ENCODE assay signal across 10 cellular contexts in the genomic region with DNA sequence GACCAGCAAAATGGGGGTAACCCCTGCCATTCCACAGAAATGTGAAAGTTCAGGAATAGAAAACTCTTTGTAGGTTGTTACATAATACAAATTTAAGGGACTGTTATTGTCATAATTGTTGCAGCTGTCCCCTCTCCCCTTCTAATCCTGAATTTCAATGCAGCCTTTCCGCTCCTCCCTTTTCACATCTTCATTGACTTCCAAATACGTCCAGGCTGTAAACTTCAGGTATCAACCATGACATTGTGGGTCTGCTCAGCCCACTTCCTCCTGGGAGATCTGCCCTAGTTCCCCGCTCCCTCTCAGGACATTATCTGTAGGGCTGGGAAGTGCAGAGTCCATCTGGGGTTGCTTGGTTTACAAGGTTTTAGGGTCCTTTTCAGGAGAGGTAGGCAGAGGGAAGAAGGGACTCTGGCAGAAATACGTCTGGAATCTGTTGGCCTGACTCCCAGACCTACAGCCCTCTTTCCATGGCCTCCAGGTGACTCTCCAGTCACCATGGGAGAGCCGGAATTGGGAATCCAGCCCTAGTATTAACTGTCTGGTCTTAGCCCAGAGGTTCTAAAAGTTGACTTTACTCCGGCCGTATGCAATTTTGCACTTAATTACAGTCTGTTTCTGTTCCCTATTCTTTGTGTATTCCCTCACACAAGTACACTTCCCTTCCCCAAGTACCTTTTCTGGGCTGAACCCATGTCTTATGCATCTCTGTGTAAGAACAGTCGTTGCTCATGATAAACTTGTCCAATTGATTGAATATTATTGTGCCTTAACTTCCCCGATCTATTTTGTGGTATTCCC. TPM values are rescaled to one million over a fixed set of nuclear protein-coding genes. Genes with fewer than 3 reads are reported as not detected.
DNase-seq lines count a peak whose midpoint lies in the region; ATAC-seq and TF ChIP-seq lines count a peak whose summit lies in the region.
"Had no signal": no experiment of that assay in that cellular context is flagged by ENCODE, and none has a peak within 500 bp of the region (broad histone marks: within the 10 kb centered on the region; RNA-seq: fewer than 3 reads in every experiment).

No MANE protein-coding gene starts in this region.

- peak overlapping the region; percentile 74; the same call in 1 of the 2 replicates for H3K4me2 ChIP-seq in GM23338

- H3K27me3 Mint-ChIP-seq in GM23338 (ENCODE audit: insufficient read depth, low read depth, poor library complexity): peaks cover 25% of the 10 kb centered on the region
- H3K27me3 Mint-ChIP-seq in activated T-helper 17 cell treated with anti-CD3 and anti-CD28 coated beads, Interleukin-2, amount 50 U/mL, for 72 hours: no peaks in the 10 kb centered on the region

- H3K36me3 ChIP-seq in GM23338 (ENCODE audit: insufficient read depth) (no peaks in the 10 kb centered on the region), muscle layer of duodenum (ENCODE audit: control insufficient read depth in 1 of 2, insufficient read depth in 2 of 2, low read length in 2 of 2) (no peaks in the 10 kb centered on the region)

- H2AFZ ChIP-seq in GM23338: peak overlapping the region; percentile 89; the same call in 1 of the 2 replicates

- peak overlapping the region; percentile 66 for H3K4me3 Mint-ChIP-seq in GM23338
- peak overlapping the region; percentile 94 for H3K4me3 Mint-ChIP-seq in activated T-helper 17 cell treated with anti-CD3 and anti-CD28 coated beads, Interleukin-2, amount 50 U/mL, for 72 hours

- ATAC-seq in GM23338 (no peak), GM19351 (IDR thresholded peaks at IDR 0.05; ENCODE audit: unreplicated experiment) (no peak), GM19324 (IDR thresholded peaks at IDR 0.05; ENCODE audit: low FRiP score, unreplicated experiment) (no peak)
- no peak for ATAC-seq in activated T-helper 17 cell treated with anti-CD3 and anti-CD28 coated beads, Interleukin-2, amount 50 U/mL, for 72 hours (replicated peaks)

- H3K9me3 Mint-ChIP-seq in GM23338: no peaks in the 10 kb centered on the region; the same call in 1 of the 3 replicates
- no peaks in the 10 kb centered on the region for H3K9me3 Mint-ChIP-seq in activated T-helper 17 cell treated with anti-CD3 and anti-CD28 coated beads, Interleukin-2, amount 50 U/mL, for 72 hours

- H3K4me1 Mint-ChIP-seq in GM23338: peaks cover 11% of the 10 kb centered on the region
- H3K4me1 Mint-ChIP-seq in activated T-helper 17 cell treated with anti-CD3 and anti-CD28 coated beads, Interleukin-2, amount 50 U/mL, for 72 hours: peaks cover 37% of the 10 kb centered on the region

- H3K4me3 ChIP-seq in GM23338 (peak overlapping the region; percentile 53; the same call in 1 of the 2 replicates), muscle layer of duodenum (ENCODE audit: low read depth in 1 of 2, low read length in 2 of 2) (peak overlapping the region; percentile 40 to 84)

- no peaks in the 10 kb centered on the region for H4K20me1 ChIP-seq in GM23338 (replicated peaks; ENCODE audit: insufficient read depth)

- no peaks in the 10 kb centered on the region for H3K79me2 ChIP-seq in GM23338 (replicated peaks; ENCODE audit: insufficient read depth)

- no peak for TF ChIP-seq CTCF in 22Rv1 (IDR thresholded peaks at IDR 0.05)
- no peak for TF ChIP-seq CTCF in GM23338 (conservative IDR thresholded peaks at IDR 0.05; ENCODE audit: low read depth in 2 of 2)
- TF ChIP-seq CTCF in GM20000 (IDR thresholded peaks at IDR 0.05; ENCODE audit: extremely low read depth, missing control alignments): no peak

- H3K27ac ChIP-seq in 22Rv1 (0 out of 2 replicates have a peak overlapping the region, but pooled peaks have one; percentile 55), GM23338 (ENCODE audit: low read depth) (no peak overlapping the region), muscle layer of duodenum (ENCODE audit: low read length) (peak overlapping the region; percentile 24)

- H3K9me2 ChIP-seq in GM23338 (ENCODE audit: insufficient read depth): 0 out of 2 replicates have a peak, but pooled peaks cover 5% of the 10 kb centered on the region

- no peak for DNase-seq in GM23338 (ENCODE audit: low spot score)
- DNase-seq in RKO (ENCODE audit: low spot score): no peak
- no peak for DNase-seq in GM20000 (ENCODE audit: low spot score)
- DNase-seq: hypothalamus, NCI-H2081 treated with DMSO at 0.1 percent for 48 hours had no signal

- no peaks in the 10 kb centered on the region for H3F3A ChIP-seq in GM23338 (replicated peaks; ENCODE audit: low read depth)

- peaks cover 13% of the 10 kb centered on the region for H3K4me1 ChIP-seq in GM23338 (ENCODE audit: insufficient read depth)
- peaks cover 9 to 14% of the 10 kb centered on the region in 2 donors for H3K4me1 ChIP-seq in muscle layer of duodenum (ENCODE audit: control insufficient read depth in 1 of 2, insufficient read depth in 2 of 2, low read length in 2 of 2)

- no peak overlapping the region for H3K27ac Mint-ChIP-seq in GM23338
- H3K27ac Mint-ChIP-seq in activated T-helper 17 cell treated with anti-CD3 and anti-CD28 coated beads, Interleukin-2, amount 50 U/mL, for 72 hours: peak overlapping the region; percentile 29

- no peaks in the 10 kb centered on the region for H3K9me3 ChIP-seq in muscle layer of duodenum (ENCODE audit: control insufficient read depth in 1 of 2, low read length in 2 of 2)

- peaks cover 2% of the 10 kb centered on the region; the same call in 1 of the 3 replicates for H3K36me3 Mint-ChIP-seq in GM23338 (ENCODE audit: low read depth)
- H3K36me3 Mint-ChIP-seq in activated T-helper 17 cell treated with anti-CD3 and anti-CD28 coated beads, Interleukin-2, amount 50 U/mL, for 72 hours (ENCODE audit: low read depth): peaks cover 4% of the 10 kb centered on the region

- H3K27me3 ChIP-seq in GM23338 (ENCODE audit: insufficient read depth) (peaks cover 39% of the 10 kb centered on the region), muscle layer of duodenum (ENCODE audit: low read depth, low read length) (no peaks in the 10 kb centered on the region)

TF ChIP-seq in GM23338, 12 proteins besides CTCF, POLR2A, EP300 and RAD21:
- peak; percentile 20 for TF ChIP-seq EZH2 (IDR thresholded peaks at IDR 0.05; ENCODE audit: low read depth, unreplicated experiment)
- TF ChIP-seq POLR2AphosphoS5 (IDR thresholded peaks at IDR 0.05; ENCODE audit: low read depth): no peak

RNA-seq across cellular contexts. Expression of a gene that starts 4.7 kb away (rescaled TPM):
- total RNA-seq in GM23338 (2014; rRNA removed; shearing (Covaris generic)): 3.0 and 5.9 TPM in 2 replicates
- polyA plus RNA-seq in GM23338 (2016; fragmentation: Nextera tagmentation; extraction: Ambion mirVana): 2.5 and 3.4 TPM in 2 replicates
- total RNA-seq in activated T-helper 17 cell treated with anti-CD3 and anti-CD28 coated beads, Interleukin-2, amount 50 U/mL, for 72 hours: 100 to 1,000 TPM; 146 to 148 TPM

RNA-seq across cellular contexts. Expression of a gene that starts 22.4 kb away (rescaled TPM):
- not detected in 2 replicates for total RNA-seq in GM23338 (2014; rRNA removed; shearing (Covaris generic))
- polyA plus RNA-seq in GM23338 (2016; fragmentation: Nextera tagmentation; extraction: Ambion mirVana): 0.68 TPM in 1 of 2 replicates, not detected in the other
- 1 to 10 TPM; 2.7 to 3.8 TPM for total RNA-seq in activated T-helper 17 cell treated with anti-CD3 and anti-CD28 coated beads, Interleukin-2, amount 50 U/mL, for 72 hours

Comparison
In these comparisons a context has a peak if more than half of its experiments do, and no peak if none do; other contexts are left out.
1. RNA of a gene that starts 4.7 kb away (total RNA-seq): 146 to 148 TPM in activated T-helper 17 cell treated with anti-CD3 and anti-CD28 coated beads, Interleukin-2, amount 50 U/mL, for 72 hours; 3.0 to 5.9 TPM in GM23338; every median in the first group is over 10 times any median in the second.